ENCODE assay signal across 1 cellular context in genomic region chr4:107930821-107931774, GRCh38.
TF ChIP-seq lines count a peak whose summit lies in the region.

Gene CYP2U1, plus strand, starts transcription at chr4:107931549. Its CDS starts 95 bp downstream, at chr4:107931644.

TF ChIP-seq in WTC11, 78 proteins besides CTCF, POLR2A, EP300 and RAD21 (continued from another document):
- TF ChIP-seq SMAD3 (CRISPR knock-in tag; IDR thresholded peaks at IDR 0.05; ENCODE audit: borderline replicate concordance) (0 out of 2 replicates have a peak, but pooled peaks have one; percentile 41), TCF7 (CRISPR knock-in tag; IDR thresholded peaks at IDR 0.05; ENCODE audit: low read depth) (peak; percentile 83), NFE2L1 (CRISPR knock-in tag; IDR thresholded peaks at IDR 0.05) (0 out of 2 replicates have a peak, but pooled peaks have one; percentile 79), ZNF281 (CRISPR knock-in tag; IDR thresholded peaks at IDR 0.05) (0 out of 2 replicates have a peak, but pooled peaks have one; percentile 13), NFYB (CRISPR knock-in tag; conservative IDR thresholded peaks at IDR 0.05; ENCODE audit: low read depth) (peak; percentile 84), ESRRA (CRISPR knock-in tag; IDR thresholded peaks at IDR 0.05; ENCODE audit: borderline replicate concordance) (peak; percentile 54; the same call in 1 of the 2 replicates), IRF1 (CRISPR knock-in tag; IDR thresholded peaks at IDR 0.05) (0 out of 2 replicates have a peak, but pooled peaks have one; percentile 5), ZNF121 (CRISPR knock-in tag; IDR thresholded peaks at IDR 0.05) (no peak), MLX (CRISPR knock-in tag; IDR thresholded peaks at IDR 0.05) (no peak; the same call in 1 of the 2 replicates), CREB1 (CRISPR knock-in tag; IDR thresholded peaks at IDR 0.05) (0 out of 2 replicates have a peak, but pooled peaks have one; percentile 19), JAZF1 (CRISPR knock-in tag; IDR thresholded peaks at IDR 0.05) (no peak), E2F1 (CRISPR knock-in tag; IDR thresholded peaks at IDR 0.05) (peak; percentile 46; the same call in 1 of the 2 replicates), CREM (CRISPR knock-in tag; IDR thresholded peaks at IDR 0.05) (peak; percentile 73), KAT7 (CRISPR knock-in tag; IDR thresholded peaks at IDR 0.05; ENCODE audit: borderline replicate concordance) (0 out of 2 replicates have a peak, but pooled peaks have one; percentile 2), ZNF396 (CRISPR knock-in tag; IDR thresholded peaks at IDR 0.05; ENCODE audit: borderline replicate concordance) (no peak)
